Comparison of ENCODE assay signal across 11 cellular contexts in genomic region chr21:32463889-32464300, GRCh38. TPM values are rescaled to one million over a fixed set of nuclear protein-coding genes. Genes with fewer than 3 reads are reported as not detected.
A peak's percentile ranks its signal among the peaks of the same experiment; 100 is the strongest.
DNase-seq lines count a peak whose midpoint lies in the region; ATAC-seq lines count a peak whose summit lies in the region.
"Had no signal": no experiment of that assay in that cellular context is flagged by ENCODE, and none has a peak within 500 bp of the region (broad histone marks: within the 10 kb centered on the region; RNA-seq: fewer than 3 reads in every experiment).

No MANE protein-coding gene starts in this region.

- H3K4me3 ChIP-seq in ACC112 (ENCODE audit: low read depth, low read length): peak overlapping the region; percentile 66
- H3K4me3 ChIP-seq: HAP-1 had no signal

- DNase-seq in NCI-H226: peak; percentile 95
- peak; percentile 89 for DNase-seq in dermis blood vessel endothelial cell
- DNase-seq in mucosa of gallbladder (ENCODE audit: low spot score): peak; percentile 40
- no peak for DNase-seq in COLO668 (lab: John Stamatoyannopoulos, UW; ENCODE audit: unreplicated experiment)
- no peak for DNase-seq in activated CD4-positive, CD25-positive, alpha-beta regulatory T cell (lab: John Stamatoyannopoulos, UW)
- no peak for DNase-seq in NCI-H82 (lab: John Stamatoyannopoulos, UW)
- DNase-seq: left colon, NCI-H2227 treated with DMSO at 0.1 percent for 48 hours had no signal

- peaks cover 33% of the 10 kb centered on the region for H3K4me1 ChIP-seq in ACC112 (ENCODE audit: control insufficient read depth, insufficient read depth, low read length, unreplicated experiment)
- H3K4me1 ChIP-seq: HAP-1 had no signal

- no peak for ATAC-seq in HG02885 (IDR thresholded peaks at IDR 0.05; ENCODE audit: poor library complexity, unreplicated experiment)
- ATAC-seq: left colon had no signal

- no peaks in the 10 kb centered on the region for H3K27me3 ChIP-seq in ACC112 (ENCODE audit: insufficient read depth, low read length)

- peaks cover 3% of the 10 kb centered on the region for H3K79me2 ChIP-seq in ACC112 (ENCODE audit: control insufficient read depth, insufficient read depth, low read length, unreplicated experiment)

- peak overlapping the region; percentile 74 for H2AFZ ChIP-seq in ACC112 (ENCODE audit: low read length, unreplicated experiment)

- H3K27ac ChIP-seq in ACC112 (ENCODE audit: low read depth, low read length): peak overlapping the region; percentile 100

- peaks cover 13% of the 10 kb centered on the region for H3K36me3 ChIP-seq in ACC112 (ENCODE audit: insufficient read depth, low read length)
- H3K36me3 ChIP-seq: HAP-1 had no signal

RNA-seq across cellular contexts. Expression of gene EVA1C, which starts 51.4 kb away (rescaled TPM):
- total RNA-seq in dermis blood vessel endothelial cell (17.9 and 39.7 TPM in 2 replicates), mucosa of gallbladder (34.8 TPM)

Comparison
In these comparisons a context has a peak if more than half of its experiments do, and no peak if none do; other contexts are left out.
1. DNase-seq: peak in NCI-H226 (single experiment), dermis blood vessel endothelial cell (single experiment) and mucosa of gallbladder (single experiment); none in COLO668 (single experiment), activated CD4-positive, CD25-positive, alpha-beta regulatory T cell (0 of 4) and NCI-H82 (single experiment).